Comparison of ENCODE assay signal across 1 cellular context in the genomic region with DNA sequence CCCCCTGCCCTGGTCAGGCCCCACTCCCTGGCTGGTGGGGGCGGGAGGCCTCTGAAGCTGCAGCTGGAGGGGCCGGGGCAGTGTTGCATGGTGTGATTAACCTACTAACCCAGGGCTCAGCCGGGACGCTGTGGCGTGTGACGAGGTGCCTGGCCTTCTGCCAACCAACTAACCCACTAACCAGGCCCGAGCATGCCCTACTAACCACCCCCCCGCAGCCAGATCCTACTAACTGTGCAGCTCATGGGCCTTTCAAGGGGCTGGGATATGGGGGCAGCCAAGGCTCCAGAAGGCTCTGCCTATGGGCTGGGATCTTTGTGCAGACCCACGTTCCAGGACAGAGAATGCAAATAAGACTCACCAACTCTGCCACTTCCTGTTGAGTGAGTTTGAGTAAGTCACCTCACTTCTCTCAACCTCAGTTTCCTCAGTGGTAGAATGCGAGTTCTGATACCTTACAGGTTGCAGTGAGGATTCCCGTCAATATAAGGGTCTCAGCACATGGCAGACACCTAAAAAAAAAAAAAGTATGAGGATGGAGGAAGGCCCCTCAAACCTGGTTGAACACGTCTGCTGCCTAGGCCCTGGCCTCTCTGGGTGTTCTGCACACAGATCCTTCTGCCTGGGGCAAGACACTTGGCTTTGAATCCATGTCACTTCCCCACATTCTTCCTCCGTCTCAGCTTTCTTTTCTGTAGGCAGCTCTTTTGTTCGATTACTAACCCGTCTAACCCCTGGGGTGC.
TF ChIP-seq lines count a peak whose summit lies in the region.

No MANE protein-coding gene starts in this region.

TF ChIP-seq in IMR-90, 13 proteins besides CTCF, POLR2A, EP300 and RAD21 (continued from another document):
- TF ChIP-seq, protein P1, sequence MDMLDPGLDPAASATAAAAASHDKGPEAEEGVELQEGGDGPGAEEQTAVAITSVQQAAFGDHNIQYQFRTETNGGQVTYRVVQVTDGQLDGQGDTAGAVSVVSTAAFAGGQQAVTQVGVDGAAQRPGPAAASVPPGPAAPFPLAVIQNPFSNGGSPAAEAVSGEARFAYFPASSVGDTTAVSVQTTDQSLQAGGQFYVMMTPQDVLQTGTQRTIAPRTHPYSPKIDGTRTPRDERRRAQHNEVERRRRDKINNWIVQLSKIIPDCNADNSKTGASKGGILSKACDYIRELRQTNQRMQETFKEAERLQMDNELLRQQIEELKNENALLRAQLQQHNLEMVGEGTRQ (IDR thresholded peaks at IDR 0.05; ENCODE audit: low read depth, low read length) = no peak
- TF ChIP-seq BHLHE40 (IDR thresholded peaks at IDR 0.05; ENCODE audit: low read depth, low read length) (no peak), NFE2L2 (IDR thresholded peaks at IDR 0.05; ENCODE audit: low read depth, low read length) (no peak)
